16 cellular contexts compared by ENCODE assay signal in genomic region chr2:176565641-176566323, GRCh38.
DNase-seq lines count a peak whose midpoint lies in the region; ATAC-seq, FAIRE-seq and TF ChIP-seq lines count a peak whose summit lies in the region.
"Had no signal": no experiment of that assay in that cellular context is flagged by ENCODE, and none has a peak within 500 bp of the region (broad histone marks: within the 10 kb centered on the region; RNA-seq: fewer than 3 reads in every experiment).

No MANE protein-coding gene starts in this region.

- peak overlapping the region; percentile 39 for H3K27ac ChIP-seq in AG04450 (ENCODE audit: low read depth, low read length)
- H3K27ac ChIP-seq in SJSA1: peak overlapping the region; percentile 59
- peak overlapping the region; percentile 39 for H3K27ac ChIP-seq in muscle layer of colon (ENCODE audit: low read depth, low read length)
- H3K27ac ChIP-seq: esophagus muscularis mucosa had no signal

- DNase-seq in AG04450 (ENCODE audit: low read depth, low spot score) (no peak), NCI-H1417 treated with DMSO at 0.1 percent for 48 hours (lab: John Stamatoyannopoulos, UW) (peak; percentile 87), SJSA1 (ENCODE audit: low read depth in 1 of 2, low spot score in 2 of 2) (peak; percentile 66 to 83), UCSD-AML1 (lab: John Stamatoyannopoulos, UW; ENCODE audit: unreplicated experiment) (no peak), CD1c-positive myeloid dendritic cell (ENCODE audit: extremely low spot score) (no peak), D721Med (ENCODE audit: insufficient read length, low spot score) (no peak)
- DNase-seq: activated CD8-positive, alpha-beta T cell treated with anti-CD3 and anti-CD28 coated beads, Interleukin-2, amount 10 ng/mL, durations not matched to agents 7 days and 5 days; activated naive CD4-positive, alpha-beta T cell treated with Interleukin-2 at 50 U/mL for 16 hours; cerebellar nuclear complex; MM.1S; naive thymus-derived CD4-positive, alpha-beta T cell; stimulated activated CD4-positive, alpha-beta T cell treated with anti-CD3 and anti-CD28 coated beads, Interleukin-12 subunit alpha, Interleukin-12 subunit beta, amount 100 ng/mL, for 4 hours had no signal

- no peak overlapping the region for H3K9ac ChIP-seq in muscle layer of colon (ENCODE audit: low read length)

- POLR2A ChIA-PET in AG04450 (lab: Yijun Ruan, JAX): interaction anchor here (0.6 kb wide), 1 partner anchor 113 kb away, joined by 8 read pairs; no protein-coding TSS in a partner anchor

- H3K36me3 ChIP-seq in SJSA1 (no peaks in the 10 kb centered on the region), muscle layer of colon (ENCODE audit: insufficient read depth, low read length) (no peaks in the 10 kb centered on the region)
- H3K36me3 ChIP-seq: esophagus muscularis mucosa had no signal

- ATAC-seq in GM21423 (IDR thresholded peaks at IDR 0.05; ENCODE audit: unreplicated experiment): no peak
- ATAC-seq: activated CD8-positive, alpha-beta T cell treated with anti-CD3 and anti-CD28 coated beads, Interleukin-2, amount 10 ng/mL, durations not matched to agents 7 days and 5 days; naive thymus-derived CD4-positive, alpha-beta T cell had no signal

- peaks cover 40% of the 10 kb centered on the region for H3K4me1 ChIP-seq in SJSA1 (replicated peaks)
- H3K4me1 ChIP-seq in muscle layer of colon (ENCODE audit: insufficient read depth, low read length): peaks cover 14% of the 10 kb centered on the region
- H3K4me1 ChIP-seq: esophagus muscularis mucosa had no signal

- CTCF ChIA-PET in AG04450 (lab: Charles Lee): interaction anchor here (0.5 to 6.4 kb wide), 6 partner anchors 12 to 439 kb away, joined by 3 to 87 read pairs (median 6); no protein-coding TSS in a partner anchor

- FAIRE-seq in D721Med (lab: Jason Lieb, UNC): no peak
- FAIRE-seq: islet of Langerhans had no signal

- no peaks in the 10 kb centered on the region for H3K27me3 ChIP-seq in AG04450 (ENCODE audit: control insufficient read depth, insufficient read depth, low read length)
- no peaks in the 10 kb centered on the region for H3K27me3 ChIP-seq in SJSA1 (replicated peaks)
- no peaks in the 10 kb centered on the region for H3K27me3 ChIP-seq in muscle layer of colon (ENCODE audit: control insufficient read depth in 1 of 2, insufficient read depth in 2 of 2, low read length in 2 of 2)

- no peak for TF ChIP-seq CTCF in AG04450 (IDR thresholded peaks at IDR 0.05; ENCODE audit: low read depth, low read length)
- no peak for TF ChIP-seq CTCF in D721Med (IDR thresholded peaks at IDR 0.05; ENCODE audit: insufficient read depth, missing control alignments)

- H3K4me3 ChIP-seq in AG04450 (ENCODE audit: low read depth, low read length) (no peak overlapping the region), SJSA1 (no peak overlapping the region), muscle layer of colon (ENCODE audit: low read depth in 1 of 2, low read length in 2 of 2) (peak overlapping the region in 1 of 2 donors; percentile 21)
- H3K4me3 ChIP-seq: esophagus muscularis mucosa had no signal

- H3K9me3 ChIP-seq in AG04450 (ENCODE audit: control insufficient read depth, insufficient read depth, low read length) (no peaks in the 10 kb centered on the region), SJSA1 (replicated peaks) (no peaks in the 10 kb centered on the region), muscle layer of colon (ENCODE audit: low read length) (no peaks in the 10 kb centered on the region)
- H3K9me3 ChIP-seq: esophagus muscularis mucosa had no signal

Comparison
In these comparisons a context has a peak if more than half of its experiments do, and no peak if none do; other contexts are left out.
1. DNase-seq: peak in NCI-H1417 treated with DMSO at 0.1 percent for 48 hours (single experiment) and SJSA1 (2 of 2); none in AG04450 (single experiment), UCSD-AML1 (single experiment), CD1c-positive myeloid dendritic cell (single experiment) and D721Med (single experiment).
2. Peak in every context shown above with its lines, with median percentiles within 50 percentile points of each other: H3K27ac ChIP-seq.